ENCODE assay signal across 10 cellular contexts in the genomic region with DNA sequence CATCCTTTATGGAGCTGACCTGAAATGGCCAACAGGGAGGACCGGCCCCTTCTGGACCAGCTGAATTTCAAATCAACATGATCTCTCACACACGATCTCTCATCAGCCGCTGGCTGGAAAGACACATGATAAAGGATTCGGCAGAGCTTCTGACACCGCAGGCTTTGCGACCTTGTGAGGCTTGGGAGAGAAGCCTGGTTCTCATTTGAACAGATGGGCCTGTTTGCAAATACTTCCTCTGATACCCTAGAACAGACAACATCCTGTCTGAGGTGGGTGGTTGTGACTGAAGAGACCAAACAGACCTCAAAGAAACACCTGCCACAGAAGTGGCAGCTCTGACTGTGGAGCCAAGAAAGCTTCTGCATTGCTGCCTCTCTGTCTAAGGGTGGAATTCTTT.
DNase-seq lines count a peak whose midpoint lies in the region; ATAC-seq and TF ChIP-seq lines count a peak whose summit lies in the region.
"Had no signal": no experiment of that assay in that cellular context is flagged by ENCODE, and none has a peak within 500 bp of the region (broad histone marks: within the 10 kb centered on the region; RNA-seq: fewer than 3 reads in every experiment).

No MANE protein-coding gene starts in this region.

- H3K9me3 ChIP-seq in mucosa of descending colon, result no peaks in the 10 kb centered on the region
- H3K9me3 ChIP-seq in A673 (ENCODE audit: low read depth, low read length, poor library complexity, severe bottlenecking), result no peaks in the 10 kb centered on the region

- no peak for TF ChIP-seq CTCF in mucosa of descending colon (IDR thresholded peaks at IDR 0.05)
- TF ChIP-seq CTCF in A673 (conservative IDR thresholded peaks at IDR 0.05; ENCODE audit: low read depth, low read length), result no peak

- peak; percentile 56 for ATAC-seq in mucosa of descending colon

- H3K4me1 ChIP-seq in mucosa of descending colon (ENCODE audit: low read depth), result peaks cover 4% of the 10 kb centered on the region
- H3K4me1 ChIP-seq in A673 (ENCODE audit: insufficient read depth, low read length, poor library complexity, severe bottlenecking), result no peaks in the 10 kb centered on the region

- H3K4me1 Mint-ChIP-seq in activated CD4-positive, alpha-beta T cell treated with anti-CD3 and anti-CD28 coated beads, Interleukin-2, amount 10 ng/mL, durations not matched to agents 24 days and 14 days, result peaks cover 13% of the 10 kb centered on the region

- no peaks in the 10 kb centered on the region for H3K36me3 ChIP-seq in mucosa of descending colon (ENCODE audit: low read depth)
- H3K36me3 ChIP-seq in A673 (ENCODE audit: insufficient read depth, low read length, poor library complexity, severe bottlenecking), result no peaks in the 10 kb centered on the region

- peak; percentile 73 for DNase-seq in NCI-H82 (lab: John Stamatoyannopoulos, UW)
- no peak for DNase-seq in NCI-H82 treated with DMSO at 0.1 percent for 48 hours (lab: John Stamatoyannopoulos, UW; ENCODE audit: unreplicated experiment)
- peak; percentile 91 for DNase-seq in NCI-H2171 treated with DMSO at 0.1 percent for 48 hours (lab: John Stamatoyannopoulos, UW)
- DNase-seq in activated CD4-positive, alpha-beta T cell treated with anti-CD3 and anti-CD28 coated beads, Interleukin-2, amount 10 ng/mL, durations not matched to agents 24 days and 14 days, result peak; percentile 82
- DNase-seq in mucosa of descending colon, result no peak
- no peak for DNase-seq in DMS114 treated with DMSO at 0.1 percent for 48 hours (lab: John Stamatoyannopoulos, UW; ENCODE audit: unreplicated experiment)
- no peak for DNase-seq in A673 (ENCODE audit: low spot score)
- DNase-seq in retina, result no peak
- DNase-seq: HFFc6, MM.1S had no signal

- no peak overlapping the region for H3K4me3 Mint-ChIP-seq in activated CD4-positive, alpha-beta T cell treated with anti-CD3 and anti-CD28 coated beads, Interleukin-2, amount 10 ng/mL, durations not matched to agents 24 days and 14 days
- H3K4me3 Mint-ChIP-seq: HFFc6 had no signal

- POLR2A ChIA-PET in A673 (lab: Charles Lee; ENCODE audit: low non-redundant PET), result no interaction called here

- no peaks in the 10 kb centered on the region for H3K27me3 Mint-ChIP-seq in activated CD4-positive, alpha-beta T cell treated with anti-CD3 and anti-CD28 coated beads, Interleukin-2, amount 10 ng/mL, durations not matched to agents 24 days and 14 days

- no peaks in the 10 kb centered on the region for H3K9me3 Mint-ChIP-seq in activated CD4-positive, alpha-beta T cell treated with anti-CD3 and anti-CD28 coated beads, Interleukin-2, amount 10 ng/mL, durations not matched to agents 24 days and 14 days

- BruUV-seq in A673 (replicated peaks; lab: Mats Ljungman, UMichigan), result no TSS peak

- CTCF ChIA-PET in A673 (lab: Charles Lee), result no interaction called here

- H3K27me3 ChIP-seq in A673 (replicated peaks; ENCODE audit: insufficient read depth, low read depth, low read length, poor library complexity), result peaks cover 3% of the 10 kb centered on the region

- no peak overlapping the region for H3K4me3 ChIP-seq in mucosa of descending colon
- H3K4me3 ChIP-seq in A673 (ENCODE audit: low read depth, low read length, poor library complexity, severe bottlenecking), result no peak overlapping the region

- H3K36me3 Mint-ChIP-seq in activated CD4-positive, alpha-beta T cell treated with anti-CD3 and anti-CD28 coated beads, Interleukin-2, amount 10 ng/mL, durations not matched to agents 24 days and 14 days (ENCODE audit: low read depth), result no peaks in the 10 kb centered on the region

- no peak overlapping the region for H3K27ac ChIP-seq in A673 (ENCODE audit: low read depth, low read length, poor library complexity, severe bottlenecking)

- intact Hi-C loops in activated CD4-positive, alpha-beta T cell treated with anti-CD3 and anti-CD28 coated beads, Interleukin-2, amount 10 ng/mL, durations not matched to agents 24 days and 14 days (cut with micrococcal nuclease), result no loop called here
- intact Hi-C loops in mucosa of descending colon (cut with DNase I, micrococcal nuclease), result no loop called here
- intact Hi-C loops in A673 (cut with micrococcal nuclease; ENCODE audit: unreplicated experiment), result no loop called here

- no peak overlapping the region for H3K27ac Mint-ChIP-seq in activated CD4-positive, alpha-beta T cell treated with anti-CD3 and anti-CD28 coated beads, Interleukin-2, amount 10 ng/mL, durations not matched to agents 24 days and 14 days
- H3K27ac Mint-ChIP-seq: HFFc6 had no signal

Comparison
In these comparisons a context has a peak if more than half of its experiments do, and no peak if none do; other contexts are left out.
1. DNase-seq: peak in NCI-H82 (single experiment), NCI-H2171 treated with DMSO at 0.1 percent for 48 hours (single experiment) and activated CD4-positive, alpha-beta T cell treated with anti-CD3 and anti-CD28 coated beads, Interleukin-2, amount 10 ng/mL, durations not matched to agents 24 days and 14 days (single experiment); none in NCI-H82 treated with DMSO at 0.1 percent for 48 hours (single experiment), mucosa of descending colon (0 of 3), DMS114 treated with DMSO at 0.1 percent for 48 hours (single experiment), A673 (single experiment) and retina (single experiment).